In the genomic region with DNA sequence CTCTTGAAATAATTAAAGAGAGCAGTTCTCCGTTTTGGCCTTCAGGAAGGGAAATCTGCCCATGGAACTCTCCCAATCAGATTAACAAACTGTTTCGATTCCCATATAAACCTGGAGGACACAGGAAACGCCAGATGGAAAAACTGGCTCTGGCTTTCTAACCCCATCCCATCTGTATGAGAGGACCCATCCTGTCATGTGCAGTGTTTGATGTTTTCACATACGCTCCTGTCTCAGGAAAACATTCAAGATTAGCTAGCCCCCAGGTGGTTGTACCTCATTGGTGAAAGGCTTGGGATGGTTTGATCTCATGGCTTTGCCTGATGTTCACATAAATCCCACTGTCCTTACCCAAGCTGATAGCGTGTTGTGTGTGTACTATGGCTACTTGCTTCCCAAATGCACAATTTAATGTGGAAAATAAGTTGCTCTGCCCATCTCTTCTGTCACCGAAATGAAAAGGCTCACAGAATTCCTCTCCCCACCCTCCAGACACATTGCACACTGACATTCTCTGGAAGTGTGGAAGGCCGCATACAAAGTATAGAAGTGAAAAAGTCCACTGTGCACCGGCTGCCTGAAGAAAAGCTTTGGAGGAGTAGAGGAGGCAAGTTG, we compare ENCODE assay signal across 9 cellular contexts. TPM values are rescaled to one million over a fixed set of nuclear protein-coding genes. Genes with fewer than 3 reads are reported as not detected.
DNase-seq lines count a peak whose midpoint lies in the region; ATAC-seq and TF ChIP-seq lines count a peak whose summit lies in the region.
"Had no signal": no experiment of that assay in that cellular context is flagged by ENCODE, and none has a peak within 500 bp of the region (broad histone marks: within the 10 kb centered on the region; RNA-seq: fewer than 3 reads in every experiment).

No MANE protein-coding gene starts in this region.

- peaks cover 33% of the 10 kb centered on the region for H3K36me3 Mint-ChIP-seq in activated T-cell treated with anti-CD3 and anti-CD28 coated beads, Interleukin-2, amount 50 U/mL, for 4 hours (ENCODE audit: insufficient read depth)
- peaks cover 32% of the 10 kb centered on the region for H3K36me3 Mint-ChIP-seq in activated T-cell treated with anti-CD3 and anti-CD28 coated beads, Interleukin-2, amount 50 U/mL, for 24 hours (ENCODE audit: low read depth)
- H3K36me3 Mint-ChIP-seq in stimulated activated effector memory CD8-positive, alpha-beta T cell treated with anti-CD3 and anti-CD28 coated beads, Interleukin-12 subunit alpha, Interleukin-12 subunit beta, amount 100 ng/mL, for 72 hours = peaks cover 12% of the 10 kb centered on the region

- H3K9me3 Mint-ChIP-seq in activated T-cell treated with anti-CD3 and anti-CD28 coated beads, Interleukin-2, amount 50 U/mL, for 4 hours = no peaks in the 10 kb centered on the region
- no peaks in the 10 kb centered on the region for H3K9me3 Mint-ChIP-seq in activated T-cell treated with anti-CD3 and anti-CD28 coated beads, Interleukin-2, amount 50 U/mL, for 24 hours
- H3K9me3 Mint-ChIP-seq in stimulated activated effector memory CD8-positive, alpha-beta T cell treated with anti-CD3 and anti-CD28 coated beads, Interleukin-12 subunit alpha, Interleukin-12 subunit beta, amount 100 ng/mL, for 72 hours = no peaks in the 10 kb centered on the region

- TF ChIP-seq EP300 in esophagus muscularis mucosa (IDR thresholded peaks at IDR 0.05) = no peak

- no peak overlapping the region for H3K27ac Mint-ChIP-seq in activated T-cell treated with anti-CD3 and anti-CD28 coated beads, Interleukin-2, amount 50 U/mL, for 24 hours
- H3K27ac Mint-ChIP-seq in stimulated activated effector memory CD8-positive, alpha-beta T cell treated with anti-CD3 and anti-CD28 coated beads, Interleukin-12 subunit alpha, Interleukin-12 subunit beta, amount 100 ng/mL, for 72 hours = peak overlapping the region; percentile 58

- H3K4me3 Mint-ChIP-seq in activated T-cell treated with anti-CD3 and anti-CD28 coated beads, Interleukin-2, amount 50 U/mL, for 4 hours = peak overlapping the region; percentile 37
- no peak overlapping the region for H3K4me3 Mint-ChIP-seq in activated T-cell treated with anti-CD3 and anti-CD28 coated beads, Interleukin-2, amount 50 U/mL, for 24 hours
- no peak overlapping the region for H3K4me3 Mint-ChIP-seq in stimulated activated effector memory CD8-positive, alpha-beta T cell treated with anti-CD3 and anti-CD28 coated beads, Interleukin-12 subunit alpha, Interleukin-12 subunit beta, amount 100 ng/mL, for 72 hours

- peaks cover 23% of the 10 kb centered on the region for H3K4me1 Mint-ChIP-seq in activated T-cell treated with anti-CD3 and anti-CD28 coated beads, Interleukin-2, amount 50 U/mL, for 4 hours (ENCODE audit: low read depth)
- peaks cover 25% of the 10 kb centered on the region for H3K4me1 Mint-ChIP-seq in activated T-cell treated with anti-CD3 and anti-CD28 coated beads, Interleukin-2, amount 50 U/mL, for 24 hours (ENCODE audit: low read depth)
- peaks cover 23% of the 10 kb centered on the region for H3K4me1 Mint-ChIP-seq in stimulated activated effector memory CD8-positive, alpha-beta T cell treated with anti-CD3 and anti-CD28 coated beads, Interleukin-12 subunit alpha, Interleukin-12 subunit beta, amount 100 ng/mL, for 72 hours

- H3K27ac ChIP-seq in OCI-LY3 (ENCODE audit: low read length) (peak overlapping the region; percentile 79), esophagus muscularis mucosa (replicated peaks in 1 of 4) (peak overlapping the region in 3 of 4 donors; percentile 86 to 96 (median 92))

- no peak for DNase-seq in activated T-cell treated with anti-CD3 and anti-CD28 coated beads, Interleukin-2, amount 50 U/mL, for 4 hours
- DNase-seq in activated T-cell treated with anti-CD3 and anti-CD28 coated beads, Interleukin-2, amount 50 U/mL, for 24 hours = no peak
- no peak for DNase-seq in esophagus muscularis mucosa (ENCODE audit: extremely low spot score)
- no peak for DNase-seq in stimulated activated effector memory CD8-positive, alpha-beta T cell treated with anti-CD3 and anti-CD28 coated beads, Interleukin-12 subunit alpha, Interleukin-12 subunit beta, amount 100 ng/mL, for 72 hours (ENCODE audit: low spot score in 2 of 2)
- DNase-seq in activated effector memory CD4-positive, alpha-beta T cell treated with Interleukin-2 at 50 U/mL for 16 hours = no peak
- DNase-seq: activated CD4-positive, alpha-beta T cell treated with anti-CD3 and anti-CD28 coated beads for 1 hour had no signal

- H3K27me3 Mint-ChIP-seq in activated T-cell treated with anti-CD3 and anti-CD28 coated beads, Interleukin-2, amount 50 U/mL, for 4 hours (ENCODE audit: low read depth) = no peaks in the 10 kb centered on the region
- no peaks in the 10 kb centered on the region for H3K27me3 Mint-ChIP-seq in activated T-cell treated with anti-CD3 and anti-CD28 coated beads, Interleukin-2, amount 50 U/mL, for 24 hours

- H3K27me3 ChIP-seq in OCI-LY3 (ENCODE audit: low read depth, low read length) (no peaks in the 10 kb centered on the region; the same call in 1 of the 2 replicates), esophagus muscularis mucosa (no peaks in the 10 kb centered on the region)

- intact Hi-C loops in esophagus muscularis mucosa (cut with DNase I) = loop anchor here (5.0 kb wide), 2 partner anchors 114 to 134 kb away; partner anchors contain the start of gene TEX2

- no peak for ATAC-seq in activated T-cell treated with anti-CD3 and anti-CD28 coated beads, Interleukin-2, amount 50 U/mL, for 4 hours
- no peak for ATAC-seq in stimulated activated effector memory CD8-positive, alpha-beta T cell treated with anti-CD3 and anti-CD28 coated beads, Interleukin-12 subunit alpha, Interleukin-12 subunit beta, amount 100 ng/mL, for 72 hours
- no peak for ATAC-seq in HG03520 (IDR thresholded peaks at IDR 0.05; ENCODE audit: unreplicated experiment)
- no peak for ATAC-seq in GM18907 (IDR thresholded peaks at IDR 0.05; ENCODE audit: unreplicated experiment)

- H3K9me3 ChIP-seq in OCI-LY3 (ENCODE audit: insufficient read depth, low read length) = no peaks in the 10 kb centered on the region
- no peaks in the 10 kb centered on the region for H3K9me3 ChIP-seq in esophagus muscularis mucosa

- no peak overlapping the region for H2AFZ ChIP-seq in OCI-LY3 (ENCODE audit: low read depth, low read length)

- peak overlapping the region; percentile 84 for H3K4me3 ChIP-seq in OCI-LY3 (ENCODE audit: low read length)
- no peak overlapping the region for H3K4me3 ChIP-seq in esophagus muscularis mucosa

- peaks cover 21% of the 10 kb centered on the region for H3K36me3 ChIP-seq in OCI-LY3 (replicated peaks; ENCODE audit: low read depth, low read length)
- peaks cover 0 to 36% (median 16%) of the 10 kb centered on the region in 4 donors for H3K36me3 ChIP-seq in esophagus muscularis mucosa

- H3K9ac ChIP-seq in OCI-LY3 (ENCODE audit: low read length) = peak overlapping the region; percentile 93

- 60% methylated on average over 7 of the region's 8 CpGs for WGBS in esophagus muscularis mucosa

- no peak for TF ChIP-seq CTCF in OCI-LY3 (IDR thresholded peaks at IDR 0.05; ENCODE audit: low read depth, low read length)
- TF ChIP-seq CTCF in esophagus muscularis mucosa (IDR thresholded peaks at IDR 0.05) = no peak

- H3K79me2 ChIP-seq in OCI-LY3 (ENCODE audit: low read length) = peaks cover 23% of the 10 kb centered on the region

- H3K4me2 ChIP-seq in OCI-LY3 (ENCODE audit: low read length) = peak overlapping the region; percentile 92

- H3K4me1 ChIP-seq in OCI-LY3 (ENCODE audit: low read length) (peaks cover 21% of the 10 kb centered on the region), esophagus muscularis mucosa (peaks cover 22 to 37% (median 28%) of the 10 kb centered on the region in 4 donors)

- H4K20me1 ChIP-seq in OCI-LY3 (ENCODE audit: insufficient read depth, low read length) = no peaks in the 10 kb centered on the region

- TF ChIP-seq POLR2A in esophagus muscularis mucosa (IDR thresholded peaks at IDR 0.05; ENCODE audit: low read depth) = no peak

RNA-seq across cellular contexts. Expression of gene ERN1, which starts 18.2 kb away (rescaled TPM):
- 10 to 100 TPM; 16.2 to 29.3 (median 21.0) TPM for total RNA-seq in activated T-cell treated with anti-CD3 and anti-CD28 coated beads, Interleukin-2, amount 50 U/mL, for 4 hours
- 10 to 100 TPM in 1 of 4 donors, 1 to 10 TPM in 3; 6.2 to 11.2 (median 9.3) TPM for total RNA-seq in esophagus muscularis mucosa
